In the genomic region with DNA sequence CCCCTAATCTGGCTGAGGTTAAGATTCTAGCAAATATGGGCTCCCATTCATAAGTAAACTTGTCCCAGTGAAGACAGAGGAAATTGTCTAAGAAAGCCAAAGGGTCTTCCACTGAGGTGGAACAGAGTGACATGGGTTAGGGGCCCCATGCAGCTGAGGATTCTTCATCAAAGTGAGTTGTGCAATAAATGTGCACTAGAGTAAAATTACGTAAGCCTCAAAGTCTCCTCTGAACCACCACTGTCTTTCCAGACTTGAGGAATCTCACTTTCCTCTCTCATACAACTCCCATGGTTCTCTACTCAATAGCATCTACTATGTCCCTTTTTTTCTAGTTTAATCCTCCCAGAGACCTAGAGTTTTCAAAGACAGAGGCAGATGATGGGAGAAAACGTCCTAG, we compare ENCODE assay signal across 20 cellular contexts.
"Had no signal": no experiment of that assay in that cellular context is flagged by ENCODE, and none has a peak within 500 bp of the region (broad histone marks: within the 10 kb centered on the region; RNA-seq: fewer than 3 reads in every experiment).

No MANE protein-coding gene starts in this region.

- H3K4me3 ChIP-seq: MG63, Peyer's patch had no signal

- H3K36me3 ChIP-seq: MG63, Peyer's patch had no signal

- H3K4me1 ChIP-seq: Peyer's patch had no signal

- H3K27ac Mint-ChIP-seq: activated CD8-positive, alpha-beta T cell treated with anti-CD3 and anti-CD28 coated beads, Interleukin-2, amount 10 ng/mL, durations not matched to agents 7 days and 5 days; activated naive CD4-positive, alpha-beta T cell treated with anti-CD3 and anti-CD28 coated beads for 36 hours; activated naive CD8-positive, alpha-beta T cell; T-helper 1 cell treated with Interleukin-12 subunit alpha and Interleukin-12 subunit beta and Interleukin-4 antibody, amounts not matched to agents 30 μg/mL and 1 μg/mL, for 36 hours had no signal

- H3K9me3 Mint-ChIP-seq: activated naive CD4-positive, alpha-beta T cell treated with anti-CD3 and anti-CD28 coated beads for 36 hours; T-helper 1 cell treated with Interleukin-12 subunit alpha and Interleukin-12 subunit beta and Interleukin-4 antibody, amounts not matched to agents 30 μg/mL and 1 μg/mL, for 36 hours had no signal

- H3K4me3 Mint-ChIP-seq: activated CD8-positive, alpha-beta T cell treated with anti-CD3 and anti-CD28 coated beads, Interleukin-2, amount 10 ng/mL, durations not matched to agents 7 days and 5 days; activated naive CD4-positive, alpha-beta T cell treated with anti-CD3 and anti-CD28 coated beads for 36 hours; activated naive CD8-positive, alpha-beta T cell; T-helper 1 cell treated with Interleukin-12 subunit alpha and Interleukin-12 subunit beta and Interleukin-4 antibody, amounts not matched to agents 30 μg/mL and 1 μg/mL, for 36 hours had no signal

- H3K27ac ChIP-seq: Peyer's patch, RWPE1 had no signal

- DNase-seq: activated CD4-positive, alpha-beta T cell treated with anti-CD3 and anti-CD28 coated beads for 48 hours; activated CD4-positive, alpha-beta T cell treated with anti-CD3 and anti-CD28 coated beads, Interleukin-2, amount 50 U/mL, for 4 hours; activated CD8-positive, alpha-beta memory T cell treated with anti-CD3 and anti-CD28 coated beads, Interleukin-2, amount 50 U/mL, for 48 hours; activated CD8-positive, alpha-beta T cell treated with anti-CD3 and anti-CD28 coated beads, Interleukin-2, amount 10 ng/mL, durations not matched to agents 7 days and 5 days; activated effector memory CD4-positive, alpha-beta T cell treated with anti-CD3 and anti-CD28 coated beads, Interleukin-2, amount 50 U/mL, for 16 hours; activated naive CD4-positive, alpha-beta T cell treated with anti-CD3 and anti-CD28 coated beads for 36 hours; activated T-cell treated with anti-CD3 and anti-CD28 coated beads, Interleukin-2, amount 50 U/mL, for 1 hour; MG63; MV-4-11; NCI-H1092 treated with DMSO at 0.1 percent for 48 hours; NCI-H1417 treated with DMSO at 0.1 percent for 48 hours; NCI-H2029 treated with DMSO at 0.1 percent for 48 hours; NCI-H510A treated with DMSO at 0.1 percent for 48 hours; NCI-H69; NK-92 treated with Interleukin-12 subunit alpha and Interleukin-12 subunit beta, amount 100 ng/mL, for 24 hours; Peyer's patch; Right ventricle myocardium superior had no signal

- H3K27me3 ChIP-seq: MG63, Peyer's patch had no signal

- H3K36me3 Mint-ChIP-seq: activated naive CD8-positive, alpha-beta T cell had no signal

- H3K9me3 ChIP-seq: MG63, Peyer's patch had no signal
